18 cellular contexts compared by ENCODE assay signal in genomic region chr15:35871282-35871681, GRCh38.
DNase-seq lines count a peak whose midpoint lies in the region; ATAC-seq, FAIRE-seq and TF ChIP-seq lines count a peak whose summit lies in the region.
"Had no signal": no experiment of that assay in that cellular context is flagged by ENCODE, and none has a peak within 500 bp of the region (broad histone marks: within the 10 kb centered on the region; RNA-seq: fewer than 3 reads in every experiment).

No MANE protein-coding gene starts in this region.

- ATAC-seq in PC-3 (no peak), GM21529 (IDR thresholded peaks at IDR 0.05; ENCODE audit: unreplicated experiment) (no peak)
- ATAC-seq: HepG2 had no signal

- no peak overlapping the region for H3K9ac ChIP-seq in PC-3 (ENCODE audit: low read length)
- no peak overlapping the region for H3K9ac ChIP-seq in mammary epithelial cell (ENCODE audit: insufficient read depth, low read length)
- no peak overlapping the region for H3K9ac ChIP-seq in keratinocyte (ENCODE audit: control insufficient read depth, extremely low read depth, insufficient read depth, low read length)
- H3K9ac ChIP-seq: GM23248 had no signal

- H3K4me1 ChIP-seq in PC-3 (ENCODE audit: insufficient read depth, low read length): peaks cover 18% of the 10 kb centered on the region
- H3K4me1 ChIP-seq in mammary epithelial cell (ENCODE audit: insufficient read depth, low read length): peaks cover 23% of the 10 kb centered on the region
- H3K4me1 ChIP-seq in keratinocyte (ENCODE audit: control insufficient read depth, extremely low read depth, insufficient read depth, low read length): peaks cover 13% of the 10 kb centered on the region
- H3K4me1 ChIP-seq: HAP-1 had no signal

- no peaks in the 10 kb centered on the region for H3K9me1 ChIP-seq in keratinocyte (ENCODE audit: control insufficient read depth, extremely low read depth, insufficient read depth, low read length)

- no peaks in the 10 kb centered on the region for H3F3A ChIP-seq in PC-3 (ENCODE audit: low read length, unreplicated experiment)

- intact Hi-C loops in PC-3 (cut with micrococcal nuclease): no loop called here
- intact Hi-C loops in mammary epithelial cell (cut with micrococcal nuclease): loop anchor here (5.0 kb wide), 1 partner anchor 324 kb away; the partner anchor contains the start of gene DPH6

- peak; percentile 26 for DNase-seq in PC-3
- DNase-seq in mammary epithelial cell: peak; percentile 59
- no peak for DNase-seq in keratinocyte (ENCODE audit: low read depth, low spot score)
- no peak for DNase-seq in occipital lobe (lab: John Stamatoyannopoulos, UW)
- DNase-seq in NCI-H1105 (lab: John Stamatoyannopoulos, UW): no peak
- DNase-seq: ACHN; Caco-2; CD4-positive, alpha-beta T cell; GM23248 had no signal

- in situ Hi-C loops in mammary epithelial cell (cut with MboI; ENCODE audit: low sequenced_read_pairs in 2 of 2): no loop called here

- H3K4me3 ChIP-seq in PC-3 (ENCODE audit: low read length) (no peak overlapping the region), mammary epithelial cell (replicated peaks in 1 of 3; ENCODE audit: insufficient read depth in 1 of 3, low read depth in 2 of 3, low read length in 3 of 3) (no peak overlapping the region), keratinocyte (ENCODE audit: control insufficient read depth in 2 of 3, extremely low read depth in 1 of 3, insufficient read depth in 2 of 3, low read depth in 1 of 3, low read length in 3 of 3) (no peak overlapping the region)
- H3K4me3 ChIP-seq: GM23248, HAP-1 had no signal

- no peaks in the 10 kb centered on the region for H3K9me3 ChIP-seq in PC-3 (ENCODE audit: low read length)
- H3K9me3 ChIP-seq in mammary epithelial cell (replicated peaks; ENCODE audit: insufficient read depth, low read length): no peaks in the 10 kb centered on the region
- no peaks in the 10 kb centered on the region for H3K9me3 ChIP-seq in keratinocyte (ENCODE audit: control insufficient read depth, low read depth, low read length)
- H3K9me3 ChIP-seq: Caco-2, HAP-1 had no signal

- dilution Hi-C loops in mammary epithelial cell (cut with HindIII; ENCODE audit: low sequenced_read_pairs): no loop called here
- dilution Hi-C loops in keratinocyte (cut with MboI; ENCODE audit: extremely low pct_ligation_motif_present, low sequenced_read_pairs): no loop called here

- H2AFZ ChIP-seq in PC-3 (ENCODE audit: low read length) (no peak overlapping the region), mammary epithelial cell (ENCODE audit: low read depth, low read length) (peak overlapping the region; percentile 59), keratinocyte (ENCODE audit: control insufficient read depth, low read length) (peak overlapping the region; percentile 59)
- H2AFZ ChIP-seq: GM23248 had no signal

- H3K36me3 ChIP-seq in PC-3 (ENCODE audit: low read depth, low read length) (no peaks in the 10 kb centered on the region), mammary epithelial cell (ENCODE audit: insufficient read depth, low read length) (no peaks in the 10 kb centered on the region), keratinocyte (ENCODE audit: control insufficient read depth in 2 of 2, extremely low read depth in 1 of 2, insufficient read depth in 2 of 2, low read length in 2 of 2) (no peaks in the 10 kb centered on the region)
- H3K36me3 ChIP-seq: HAP-1 had no signal

- CTCF ChIA-PET in PC-3 (lab: Charles Lee) (no interaction called here), mammary epithelial cell (lab: Charles Lee; ENCODE audit: low non-redundant PET) (no interaction called here)

- TF ChIP-seq CTCF in PC-3 (conservative IDR thresholded peaks at IDR 0.05; ENCODE audit: low read depth, low read length): no peak
- TF ChIP-seq CTCF in mammary epithelial cell (conservative IDR thresholded peaks at IDR 0.05 in 1 of 2, IDR thresholded peaks at IDR 0.05 in 1 of 2; ENCODE audit: extremely low read depth in 1 of 2, insufficient read depth in 1 of 2, low read depth in 1 of 2, low read length in 2 of 2): no peak
- TF ChIP-seq CTCF in keratinocyte (optimal IDR thresholded peaks at IDR 0.05 in 1 of 3, IDR thresholded peaks at IDR 0.05 in 1 of 3, conservative IDR thresholded peaks at IDR 0.05 in 1 of 3; ENCODE audit: extremely low read depth in 1 of 3, insufficient read depth in 2 of 3, low read length in 3 of 3): no peak

- H3K79me2 ChIP-seq in PC-3 (ENCODE audit: low read length) (no peaks in the 10 kb centered on the region), mammary epithelial cell (ENCODE audit: insufficient read depth, low read length) (no peaks in the 10 kb centered on the region), keratinocyte (ENCODE audit: control insufficient read depth, insufficient read depth, low read length) (no peaks in the 10 kb centered on the region)

- H3K4me2 ChIP-seq in PC-3 (ENCODE audit: low read length) (no peak overlapping the region), mammary epithelial cell (ENCODE audit: insufficient read depth, low read depth, low read length) (no peak overlapping the region), keratinocyte (ENCODE audit: control insufficient read depth, extremely low read depth, insufficient read depth, low read depth, low read length) (peak overlapping the region; percentile 6)

- peak; percentile 95 for FAIRE-seq in keratinocyte (lab: Jason Lieb, UNC)
- FAIRE-seq: A204.1, D721Med, G401.6, GM12891, GM19239, HepG2 had no signal

- H3K27me3 ChIP-seq in PC-3 (ENCODE audit: low read length): no peaks in the 10 kb centered on the region
- no peaks in the 10 kb centered on the region for H3K27me3 ChIP-seq in mammary epithelial cell (ENCODE audit: insufficient read depth, low read length)
- H3K27me3 ChIP-seq in keratinocyte (ENCODE audit: control insufficient read depth, extremely low read depth, insufficient read depth, low read length): no peaks in the 10 kb centered on the region

- H3K9me2 ChIP-seq in PC-3 (replicated peaks; ENCODE audit: low read length): no peaks in the 10 kb centered on the region

- WGBS in mammary epithelial cell (ENCODE audit: low coverage, missing lambda C conversion rate): 100% methylated on average over 1 of the region's 1 CpG

- H4K20me1 ChIP-seq in PC-3 (ENCODE audit: low read length) (no peaks in the 10 kb centered on the region), mammary epithelial cell (ENCODE audit: insufficient read depth, low read length) (no peaks in the 10 kb centered on the region), keratinocyte (ENCODE audit: control insufficient read depth, extremely low read depth, insufficient read depth, low read length) (no peaks in the 10 kb centered on the region)

- BruUV-seq in PC-3 (replicated peaks; lab: Mats Ljungman, UMichigan) (no TSS peak), mammary epithelial cell (replicated peaks; lab: Mats Ljungman, UMichigan) (no TSS peak)

- H3K27ac ChIP-seq in PC-3 (ENCODE audit: low read length): no peak overlapping the region
- H3K27ac ChIP-seq in mammary epithelial cell (ENCODE audit: insufficient read depth, low read depth, low read length): no peak overlapping the region
- H3K27ac ChIP-seq in keratinocyte (ENCODE audit: control insufficient read depth, insufficient read depth, low read length): no peak overlapping the region
- H3K27ac ChIP-seq: C4-2B, GM23248 had no signal

- POLR2A ChIA-PET in PC-3 (lab: Charles Lee; ENCODE audit: unreplicated experiment): no interaction called here

Comparison
In these comparisons a context has a peak if more than half of its experiments do, and no peak if none do; other contexts are left out.
1. DNase-seq: peak in PC-3 (single experiment) and mammary epithelial cell (single experiment); none in keratinocyte (single experiment), occipital lobe (single experiment) and NCI-H1105 (single experiment).